In genomic region chr4:13169731-13170130, GRCh38 we compare ENCODE assay signal across 28 cellular contexts.
"Had no signal": no experiment of that assay in that cellular context is flagged by ENCODE, and none has a peak within 500 bp of the region (broad histone marks: within the 10 kb centered on the region; RNA-seq: fewer than 3 reads in every experiment).

No MANE protein-coding gene starts in this region.

- H3K27me3 Mint-ChIP-seq: natural killer cell treated with Interleukin-12 subunit alpha and Interleukin-12 subunit beta and Interleukin-15 and Interleukin-18, amount 100 ng/mL, for 72 hours; progenitor cell of endocrine pancreas; stimulated activated naive B cell treated with anti-CD40 and anti-IgM and Interleukin-4, amounts not matched to agents 10 μg/mL and 1 μg/mL and 100 μg/mL, for 72 hours; stimulated activated naive CD8-positive, alpha-beta T cell treated with anti-CD3 and anti-CD28 coated beads, Interleukin-15, Interleukin-2, amounts not matched to agents 100 ng/mL and 50 ng/mL, for 24 hours had no signal

- H3K27ac Mint-ChIP-seq: natural killer cell treated with Interleukin-12 subunit alpha and Interleukin-12 subunit beta and Interleukin-15 and Interleukin-18, amount 100 ng/mL, for 72 hours; neural progenitor cell; progenitor cell of endocrine pancreas; stimulated activated effector memory CD8-positive, alpha-beta T cell treated with anti-CD3 and anti-CD28 coated beads, Interleukin-12 subunit alpha, Interleukin-12 subunit beta, amount 100 ng/mL, for 72 hours; stimulated activated naive B cell treated with anti-CD40 and anti-IgM and Interleukin-4, amounts not matched to agents 10 μg/mL and 1 μg/mL and 100 μg/mL, for 72 hours; stimulated activated naive CD8-positive, alpha-beta T cell treated with anti-CD3 and anti-CD28 coated beads, Interleukin-15, Interleukin-2, amounts not matched to agents 100 ng/mL and 50 ng/mL, for 24 hours had no signal

- H3K9me3 ChIP-seq: ovary, psoas muscle, right lobe of liver, sigmoid colon, stomach, thoracic aorta, thyroid gland, tibial nerve, upper lobe of left lung, vagina had no signal

- H3K79me2 ChIP-seq: parathyroid adenoma had no signal

- H3K9ac ChIP-seq: neural progenitor cell, parathyroid adenoma had no signal

- H3K4me2 ChIP-seq: neural progenitor cell had no signal

- H3K27me3 ChIP-seq: neural progenitor cell, ovary, right lobe of liver, sigmoid colon, stomach, thyroid gland, tibial nerve, upper lobe of left lung, vagina had no signal

- DNase-seq: occipital lobe; ovary; posterior cingulate gyrus; psoas muscle; right cardiac atrium; right lobe of liver; sigmoid colon; small intestine; stimulated activated CD4-positive, alpha-beta T cell treated with anti-CD3 and anti-CD28 coated beads, Interleukin-15, amount 100 ng/mL, for 24 hours; stimulated activated CD4-positive, alpha-beta T cell treated with anti-CD3 and anti-CD28 coated beads, Interleukin-2, amount 100 ng/mL, for 24 hours; stimulated activated CD4-positive, alpha-beta T cell treated with anti-CD3 and anti-CD28 coated beads, Interleukin-2, amount 100 ng/mL, for 48 hours; stimulated activated CD4-positive, alpha-beta T cell treated with anti-CD3 and anti-CD28 coated beads, Interleukin-4, amount 100 ng/mL, for 24 hours; stimulated activated naive B cell treated with anti-CD40 and anti-IgM and Interleukin-4, amounts not matched to agents 10 μg/mL and 1 μg/mL and 100 μg/mL, for 72 hours; stimulated activated naive CD4-positive, alpha-beta T cell treated with Interleukin-2 at 50 U/mL for 16 hours; stomach; thyroid gland; trophoblast cell; upper lobe of left lung had no signal

- H3K27ac ChIP-seq: neural progenitor cell, ovary, parathyroid adenoma, psoas muscle, right lobe of liver, sigmoid colon, stomach, thoracic aorta, thyroid gland, tibial nerve, upper lobe of left lung, vagina had no signal

- H3K4me1 ChIP-seq: parathyroid adenoma, psoas muscle, stomach, thyroid gland, upper lobe of left lung had no signal

- FAIRE-seq: small intestine, urothelium cell line had no signal

- H3K36me3 Mint-ChIP-seq: natural killer cell treated with Interleukin-12 subunit alpha and Interleukin-12 subunit beta and Interleukin-15 and Interleukin-18, amount 100 ng/mL, for 72 hours; neural progenitor cell; stimulated activated effector memory CD8-positive, alpha-beta T cell treated with anti-CD3 and anti-CD28 coated beads, Interleukin-12 subunit alpha, Interleukin-12 subunit beta, amount 100 ng/mL, for 72 hours had no signal

- H3K9me3 Mint-ChIP-seq: neural progenitor cell; stimulated activated naive CD8-positive, alpha-beta T cell treated with anti-CD3 and anti-CD28 coated beads, Interleukin-15, Interleukin-2, amounts not matched to agents 100 ng/mL and 50 ng/mL, for 24 hours had no signal

- H2AFZ ChIP-seq: neural progenitor cell, parathyroid adenoma had no signal

- ATAC-seq: natural killer cell treated with Interleukin-12 subunit alpha and Interleukin-12 subunit beta and Interleukin-15 and Interleukin-18, amount 100 ng/mL, for 72 hours; psoas muscle; right cardiac atrium; right lobe of liver; stimulated activated effector memory CD8-positive, alpha-beta T cell treated with anti-CD3 and anti-CD28 coated beads, Interleukin-12 subunit alpha, Interleukin-12 subunit beta, amount 100 ng/mL, for 72 hours; stimulated activated naive B cell treated with anti-CD40 and anti-IgM and Interleukin-4, amounts not matched to agents 10 μg/mL and 1 μg/mL and 100 μg/mL, for 72 hours had no signal

- H3K36me3 ChIP-seq: neural progenitor cell, ovary, right lobe of liver, sigmoid colon, stomach, thoracic aorta, thyroid gland, tibial nerve, upper lobe of left lung, vagina had no signal

- H3K4me3 ChIP-seq: neural progenitor cell, ovary, psoas muscle, right lobe of liver, sigmoid colon, stomach, thoracic aorta, thyroid gland, tibial nerve, upper lobe of left lung, vagina had no signal

- H3K4me3 Mint-ChIP-seq: natural killer cell treated with Interleukin-12 subunit alpha and Interleukin-12 subunit beta and Interleukin-15 and Interleukin-18, amount 100 ng/mL, for 72 hours; neural progenitor cell; stimulated activated effector memory CD8-positive, alpha-beta T cell treated with anti-CD3 and anti-CD28 coated beads, Interleukin-12 subunit alpha, Interleukin-12 subunit beta, amount 100 ng/mL, for 72 hours; stimulated activated naive B cell treated with anti-CD40 and anti-IgM and Interleukin-4, amounts not matched to agents 10 μg/mL and 1 μg/mL and 100 μg/mL, for 72 hours; stimulated activated naive CD8-positive, alpha-beta T cell treated with anti-CD3 and anti-CD28 coated beads, Interleukin-15, Interleukin-2, amounts not matched to agents 100 ng/mL and 50 ng/mL, for 24 hours had no signal

- H3K4me1 Mint-ChIP-seq: stimulated activated effector memory CD8-positive, alpha-beta T cell treated with anti-CD3 and anti-CD28 coated beads, Interleukin-12 subunit alpha, Interleukin-12 subunit beta, amount 100 ng/mL, for 72 hours had no signal
